In the genomic region with DNA sequence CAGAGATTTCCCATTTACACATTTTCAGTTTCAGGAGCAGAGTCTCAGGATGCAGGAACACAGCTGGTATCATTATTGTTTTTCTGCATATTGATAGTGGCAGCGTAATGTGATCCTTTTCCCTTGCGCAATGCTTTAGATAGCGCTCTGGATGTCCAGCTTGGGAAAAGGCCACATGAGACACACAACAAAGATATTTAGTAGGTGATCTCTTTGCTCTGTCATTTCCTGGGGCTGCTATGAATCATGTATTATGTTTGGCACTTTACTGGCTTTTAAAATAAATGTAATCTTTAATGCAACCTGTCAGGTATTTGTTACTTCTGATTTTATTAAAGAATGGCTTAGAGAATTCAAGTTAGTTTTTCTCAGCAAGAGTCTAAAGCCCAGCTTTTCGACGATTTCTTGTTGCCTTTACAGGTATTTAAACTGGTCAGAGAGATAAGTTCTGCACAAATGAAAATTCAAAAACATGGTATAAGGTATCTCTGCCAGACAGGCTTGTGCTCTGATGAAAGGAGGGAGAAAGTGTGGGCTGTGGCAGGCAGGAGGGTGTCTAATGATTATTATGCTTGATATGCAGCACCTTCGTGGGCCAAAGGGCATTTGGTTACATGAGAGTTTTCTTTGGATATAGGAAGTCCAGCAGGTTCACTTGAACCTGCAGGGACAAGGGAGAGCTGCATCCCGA, we compare ENCODE assay signal across 9 cellular contexts. TPM values are rescaled to one million over a fixed set of nuclear protein-coding genes. Genes with fewer than 3 reads are reported as not detected.
DNase-seq lines count a peak whose midpoint lies in the region; ATAC-seq and TF ChIP-seq lines count a peak whose summit lies in the region.
"Had no signal": no experiment of that assay in that cellular context is flagged by ENCODE, and none has a peak within 500 bp of the region (broad histone marks: within the 10 kb centered on the region; RNA-seq: fewer than 3 reads in every experiment).

No MANE protein-coding gene starts in this region.

- TF ChIP-seq RAD21 in Ishikawa (IDR thresholded peaks at IDR 0.05; ENCODE audit: low read depth) = no peak

- intact Hi-C loops in natural killer cell (cut with micrococcal nuclease) = no loop called here

- DNase-seq in DMS53 (lab: John Stamatoyannopoulos, UW) = peak; percentile 73
- DNase-seq in activated naive CD8-positive, alpha-beta T cell treated with anti-CD3 and anti-CD28 coated beads, Interleukin-2, amount 50 U/mL, for 24 hours = no peak
- no peak for DNase-seq in natural killer cell
- no peak for DNase-seq in nucleus accumbens (lab: John Stamatoyannopoulos, UW)
- DNase-seq: cortex of kidney, NCI-H1436 had no signal

- H3K4me1 Mint-ChIP-seq in activated naive CD8-positive, alpha-beta T cell treated with anti-CD3 and anti-CD28 coated beads, Interleukin-2, amount 50 U/mL, for 24 hours = peaks cover 78% of the 10 kb centered on the region
- H3K4me1 Mint-ChIP-seq in natural killer cell = peaks cover 28 to 30% of the 10 kb centered on the region in 2 donors

- H3K27me3 Mint-ChIP-seq in activated naive CD8-positive, alpha-beta T cell treated with anti-CD3 and anti-CD28 coated beads, Interleukin-2, amount 50 U/mL, for 24 hours = no peaks in the 10 kb centered on the region
- no peaks in the 10 kb centered on the region for H3K27me3 Mint-ChIP-seq in natural killer cell (ENCODE audit: low read depth in 2 of 2)

- TF ChIP-seq CTCF in natural killer cell (IDR thresholded peaks at IDR 0.05) = no peak

- H3K9me3 Mint-ChIP-seq in activated naive CD8-positive, alpha-beta T cell treated with anti-CD3 and anti-CD28 coated beads, Interleukin-2, amount 50 U/mL, for 24 hours = peaks cover 4% of the 10 kb centered on the region
- no peaks in the 10 kb centered on the region for H3K9me3 Mint-ChIP-seq in natural killer cell

- no peak for TF ChIP-seq EP300 in Ishikawa (IDR thresholded peaks at IDR 0.05; ENCODE audit: borderline replicate concordance)

- peaks cover 8% of the 10 kb centered on the region for H3K36me3 Mint-ChIP-seq in activated naive CD8-positive, alpha-beta T cell treated with anti-CD3 and anti-CD28 coated beads, Interleukin-2, amount 50 U/mL, for 24 hours (ENCODE audit: low read depth)
- H3K36me3 Mint-ChIP-seq in natural killer cell = no peaks in the 10 kb centered on the region

- no peak for ATAC-seq in activated naive CD8-positive, alpha-beta T cell treated with anti-CD3 and anti-CD28 coated beads, Interleukin-2, amount 50 U/mL, for 24 hours
- ATAC-seq in natural killer cell = no peak
- no peak for ATAC-seq in GM21367 (IDR thresholded peaks at IDR 0.05; ENCODE audit: unreplicated experiment)
- no peak for ATAC-seq in GM21423 (IDR thresholded peaks at IDR 0.05; ENCODE audit: unreplicated experiment)

- peak overlapping the region; percentile 38 for H3K4me3 Mint-ChIP-seq in activated naive CD8-positive, alpha-beta T cell treated with anti-CD3 and anti-CD28 coated beads, Interleukin-2, amount 50 U/mL, for 24 hours
- H3K4me3 Mint-ChIP-seq in natural killer cell = no peak overlapping the region

- H3K27ac Mint-ChIP-seq in activated naive CD8-positive, alpha-beta T cell treated with anti-CD3 and anti-CD28 coated beads, Interleukin-2, amount 50 U/mL, for 24 hours = peak overlapping the region; percentile 93
- H3K27ac Mint-ChIP-seq in natural killer cell = peak overlapping the region; percentile 48 to 59

TF ChIP-seq in Ishikawa, 13 proteins besides CTCF, POLR2A, EP300 and RAD21:
- TF ChIP-seq, protein P1, sequence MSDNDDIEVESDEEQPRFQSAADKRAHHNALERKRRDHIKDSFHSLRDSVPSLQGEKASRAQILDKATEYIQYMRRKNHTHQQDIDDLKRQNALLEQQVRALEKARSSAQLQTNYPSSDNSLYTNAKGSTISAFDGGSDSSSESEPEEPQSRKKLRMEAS (IDR thresholded peaks at IDR 0.05) = no peak
- TF ChIP-seq TAF1 (IDR thresholded peaks at IDR 0.05; ENCODE audit: low read depth) (no peak), CEBPB (IDR thresholded peaks at IDR 0.05) (peak; percentile 78)

RNA-seq across cellular contexts. Expression of a gene that starts 42.3 kb away (rescaled TPM):
- total RNA-seq in natural killer cell = 10 to 100 TPM; 11.7 to 14.8 (median 12.1) TPM

RNA-seq across cellular contexts. Expression of a gene that starts 45.0 kb away (rescaled TPM):
- 100 to 1,000 TPM; 114 to 143 (median 118) TPM for total RNA-seq in natural killer cell
